Comparison of ENCODE assay signal across 9 cellular contexts in the genomic region with DNA sequence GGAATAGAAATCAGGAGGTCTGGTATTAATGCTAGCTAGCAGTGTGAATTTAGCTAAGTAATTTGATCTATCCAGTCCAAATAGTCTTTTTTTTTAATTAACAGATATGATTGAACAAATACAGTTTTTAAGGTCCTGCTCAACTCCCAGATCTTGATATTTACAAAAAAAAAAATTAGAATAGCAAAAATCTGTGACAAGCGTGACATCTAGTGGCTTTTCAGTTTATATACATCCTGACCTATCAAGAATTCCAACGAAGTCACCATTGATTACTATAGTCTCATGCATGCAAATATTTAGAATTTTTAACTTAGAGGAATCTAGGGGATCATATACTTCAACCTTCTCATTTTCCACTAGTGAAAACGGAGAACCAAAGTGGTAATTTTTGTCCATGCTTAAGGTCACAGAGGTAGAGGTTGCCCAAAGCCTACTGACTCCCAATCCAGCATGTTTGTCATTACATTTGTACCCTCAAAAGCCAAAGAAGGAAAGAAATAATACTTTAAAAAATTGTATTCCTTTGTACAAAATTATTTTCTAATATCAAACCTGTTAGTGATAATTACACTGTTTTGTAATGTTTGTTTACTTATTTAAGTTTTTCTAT. TPM values are rescaled to one million over a fixed set of nuclear protein-coding genes. Genes with fewer than 3 reads are reported as not detected.
DNase-seq lines count a peak whose midpoint lies in the region; ATAC-seq and TF ChIP-seq lines count a peak whose summit lies in the region.
"Had no signal": no experiment of that assay in that cellular context is flagged by ENCODE, and none has a peak within 500 bp of the region (broad histone marks: within the 10 kb centered on the region; RNA-seq: fewer than 3 reads in every experiment).

No MANE protein-coding gene starts in this region.

- 0 out of 2 replicates have a peak, but pooled peaks cover 4% of the 10 kb centered on the region for H3F3A ChIP-seq in GM23248 (ENCODE audit: insufficient read depth)

- no peaks in the 10 kb centered on the region for H3K4me1 Mint-ChIP-seq in progenitor cell of endocrine pancreas (ENCODE audit: low read depth)
- H3K4me1 Mint-ChIP-seq: naive B cell had no signal

- no peak overlapping the region for H3K4me3 ChIP-seq in GM23248

- DNase-seq in GM23248 (peak; percentile 60), NCI-H2196 (lab: John Stamatoyannopoulos, UW; ENCODE audit: unreplicated experiment) (peak; percentile 21), dermis blood vessel endothelial cell (peak; percentile 71), progenitor cell of endocrine pancreas (ENCODE audit: low spot score, unreplicated experiment) (no peak), Ammon's horn (ENCODE audit: low spot score) (no peak)
- DNase-seq: naive B cell had no signal

- no peaks in the 10 kb centered on the region for H3K27me3 ChIP-seq in GM23248 (replicated peaks; ENCODE audit: insufficient read depth)

- H4K20me1 ChIP-seq in GM23248 (ENCODE audit: insufficient read depth): no peaks in the 10 kb centered on the region

- 0 to 3% methylated on average over 3 of the region's 3 CpGs for WGBS in GM23248 (ENCODE audit: low coverage in 1 of 2, low lambda C conversion rate in 2 of 2, missing lambda C conversion rate in 2 of 2), 2 experiments

- peak overlapping the region; percentile 43 for H3K4me2 ChIP-seq in GM23248 (ENCODE audit: unreplicated experiment)

- H3K9me2 ChIP-seq in GM23248 (ENCODE audit: insufficient read depth): no peaks in the 10 kb centered on the region

- TF ChIP-seq CTCF in progenitor cell of endocrine pancreas (IDR thresholded peaks at IDR 0.05; ENCODE audit: unreplicated experiment): peak; percentile 67

- no peaks in the 10 kb centered on the region for H3K9me3 Mint-ChIP-seq in progenitor cell of endocrine pancreas (ENCODE audit: low read depth)
- H3K9me3 Mint-ChIP-seq: naive B cell had no signal

- H3K9me3 ChIP-seq in GM23248 (ENCODE audit: low read depth): no peaks in the 10 kb centered on the region

- H3K79me2 ChIP-seq in GM23248 (ENCODE audit: insufficient read depth): no peaks in the 10 kb centered on the region

- H3K36me3 Mint-ChIP-seq in progenitor cell of endocrine pancreas (ENCODE audit: insufficient read depth): no peaks in the 10 kb centered on the region
- H3K36me3 Mint-ChIP-seq: naive B cell had no signal

- no peak for ATAC-seq in HG03520 (IDR thresholded peaks at IDR 0.05; ENCODE audit: unreplicated experiment)
- no peak for ATAC-seq in GM18873 (IDR thresholded peaks at IDR 0.05; ENCODE audit: low FRiP score, unreplicated experiment)
- ATAC-seq in GM18858 (IDR thresholded peaks at IDR 0.05; ENCODE audit: unreplicated experiment): no peak

- H3K4me3 Mint-ChIP-seq in progenitor cell of endocrine pancreas (ENCODE audit: low read depth): no peak overlapping the region
- H3K4me3 Mint-ChIP-seq: naive B cell had no signal

- H2AFZ ChIP-seq in GM23248: peak overlapping the region; percentile 45

- H3K27me3 Mint-ChIP-seq in progenitor cell of endocrine pancreas: peaks cover 3% of the 10 kb centered on the region

- peaks cover 28% of the 10 kb centered on the region for H3K4me1 ChIP-seq in GM23248 (ENCODE audit: insufficient read depth)

- H3K9ac ChIP-seq in GM23248: peak overlapping the region; percentile 23

- no peak overlapping the region for H3K27ac ChIP-seq in GM23248

- H3K27ac Mint-ChIP-seq in progenitor cell of endocrine pancreas: no peak overlapping the region
- H3K27ac Mint-ChIP-seq: naive B cell had no signal

- H3K36me3 ChIP-seq in GM23248 (ENCODE audit: low read depth): no peaks in the 10 kb centered on the region

- in situ Hi-C loops in GM23248 (cut with MboI): loop anchor here (10.0 to 25.0 kb wide), 3 partner anchors 236 to 708 kb away; partner anchors contain the start of gene NPR3

RNA-seq across cellular contexts. Expression of gene TARS1, which starts 17.6 kb away (rescaled TPM):
- total RNA-seq in GM23248 (2014; rRNA removed; shearing (Covaris generic)): 246 and 268 TPM in 2 replicates
- polyA plus RNA-seq in GM23248 (2016; fragmentation: Nextera tagmentation; extraction: Ambion mirVana): 244 and 247 TPM in 2 replicates
- total RNA-seq in dermis blood vessel endothelial cell (196 and 227 TPM in 2 replicates), progenitor cell of endocrine pancreas (161 and 168 TPM in 2 replicates)

Comparison
In these comparisons a context has a peak if more than half of its experiments do, and no peak if none do; other contexts are left out.
1. DNase-seq: peak in GM23248 (single experiment), NCI-H2196 (single experiment) and dermis blood vessel endothelial cell (single experiment); none in progenitor cell of endocrine pancreas (single experiment) and Ammon's horn (single experiment).